In genomic region chr2:232103140-232103737, GRCh38 we compare ENCODE assay signal across 19 cellular contexts.
DNase-seq lines count a peak whose midpoint lies in the region; ATAC-seq lines count a peak whose summit lies in the region.
"Had no signal": no experiment of that assay in that cellular context is flagged by ENCODE, and none has a peak within 500 bp of the region (broad histone marks: within the 10 kb centered on the region; RNA-seq: fewer than 3 reads in every experiment).

No MANE protein-coding gene starts in this region.

- H3K27me3 ChIP-seq in adipocyte (replicated peaks; ENCODE audit: control insufficient read depth, insufficient read depth, low read length) = no peaks in the 10 kb centered on the region
- H3K27me3 ChIP-seq in HAP-1 (ENCODE audit: low read depth) = no peaks in the 10 kb centered on the region
- H3K27me3 ChIP-seq: left lung, neutrophil had no signal

- peak; percentile 50 for ATAC-seq in esophagus mucosa
- ATAC-seq in GM19395 (IDR thresholded peaks at IDR 0.05; ENCODE audit: unreplicated experiment) = no peak
- ATAC-seq: CD8-positive, alpha-beta T cell; left lung had no signal

- no peak overlapping the region for H3K9ac ChIP-seq in adipocyte (ENCODE audit: low read length)

- in situ Hi-C loops in G401 (cut with HindIII; ENCODE audit: low sequenced_read_pairs) (no loop called here), HAP-1 (cut with MboI; ENCODE audit: low sequenced_read_pairs) (no loop called here)

- no peaks in the 10 kb centered on the region for H3K36me3 ChIP-seq in adipocyte (ENCODE audit: control insufficient read depth, insufficient read depth, low read length, severe bottlenecking)
- H3K36me3 ChIP-seq in HAP-1 (replicated peaks) = no peaks in the 10 kb centered on the region
- H3K36me3 ChIP-seq: left lung, neutrophil had no signal

- H3K4me3 ChIP-seq in adipocyte (ENCODE audit: low read length) (no peak overlapping the region), HAP-1 (no peak overlapping the region)
- H3K4me3 ChIP-seq: left lung had no signal

- no peaks in the 10 kb centered on the region for H3K9me3 ChIP-seq in adipocyte (ENCODE audit: control insufficient read depth, low read length)
- no peaks in the 10 kb centered on the region for H3K9me3 ChIP-seq in HAP-1
- H3K9me3 ChIP-seq: left lung, neutrophil had no signal

- DNase-seq in G401 (ENCODE audit: low spot score) (peak; percentile 34), adipocyte (ENCODE audit: low read depth) (peak; percentile 4), medulla oblongata (ENCODE audit: extremely low spot score) (peak; percentile 49), HAP-1 (ENCODE audit: low spot score in 2 of 2) (no peak)
- no peak for DNase-seq in stimulated activated CD4-positive, alpha-beta T cell treated with anti-CD3 and anti-CD28 coated beads, Interleukin-2, amount 100 ng/mL, for 24 hours
- DNase-seq: activated CD4-positive, alpha-beta T cell treated with anti-CD3 and anti-CD28 coated beads for 48 hours; CD8-positive, alpha-beta T cell; cerebellar nuclear complex; effector memory CD4-positive, alpha-beta T cell; KBM-7; left lung; NCI-H2081; NCI-H524; retina; SHP77; T-helper 1 cell had no signal

- H3K4me1 ChIP-seq in adipocyte (ENCODE audit: control insufficient read depth, insufficient read depth, low read length) (peaks cover 17% of the 10 kb centered on the region), HAP-1 (no peaks in the 10 kb centered on the region)
- H3K4me1 ChIP-seq: left lung had no signal

Comparison
In these comparisons a context has a peak if more than half of its experiments do, and no peak if none do; other contexts are left out.
1. DNase-seq: peak in G401 (single experiment), adipocyte (single experiment) and medulla oblongata (single experiment); none in HAP-1 (0 of 2) and stimulated activated CD4-positive, alpha-beta T cell treated with anti-CD3 and anti-CD28 coated beads, Interleukin-2, amount 100 ng/mL, for 24 hours (0 of 2).